14 cellular contexts compared by ENCODE assay signal in the genomic region with DNA sequence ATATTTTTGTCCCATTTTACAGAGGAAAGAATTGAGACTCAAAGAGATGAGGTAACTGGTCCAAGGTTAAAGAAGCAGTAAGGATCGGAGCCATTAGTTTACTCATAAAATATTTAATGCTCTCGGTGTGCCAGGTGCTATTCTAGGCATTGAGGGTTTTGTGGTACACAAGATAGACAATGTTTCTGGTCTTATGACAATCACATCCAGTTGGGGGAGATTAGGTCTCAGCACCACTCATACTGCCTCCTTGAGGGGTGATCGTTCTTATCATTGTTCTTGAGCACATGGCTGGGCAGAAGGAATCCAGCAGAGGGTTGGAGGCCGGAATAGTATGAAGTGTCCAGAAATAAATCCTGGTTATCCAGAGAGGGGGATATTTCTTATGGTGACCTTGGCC. TPM values are rescaled to one million over a fixed set of nuclear protein-coding genes. Genes with fewer than 3 reads are reported as not detected.
"Had no signal": no experiment of that assay in that cellular context is flagged by ENCODE, and none has a peak within 500 bp of the region (broad histone marks: within the 10 kb centered on the region; RNA-seq: fewer than 3 reads in every experiment).

No MANE protein-coding gene starts in this region.

- H3K27ac ChIP-seq: esophagus squamous epithelium, neural progenitor cell, pancreas had no signal

- H3K9me3 Mint-ChIP-seq: activated T-cell treated with anti-CD3 and anti-CD28 coated beads, Interleukin-2, amount 50 U/mL, for 4 hours had no signal

- DNase-seq: activated gamma-delta T cell, cerebellar nuclear complex, dermis blood vessel endothelial cell, esophagus squamous epithelium, foreskin fibroblast, heart right ventricle, left lung, mesenchymal stem cell, pancreas had no signal

- H3K27ac Mint-ChIP-seq: brain, neural progenitor cell, WTC11 had no signal

- H3K36me3 ChIP-seq: esophagus squamous epithelium, heart right ventricle, left lung, neural progenitor cell, pancreas, upper lobe of left lung had no signal

- H3K36me3 Mint-ChIP-seq: brain, neural progenitor cell had no signal

- H3K9me3 ChIP-seq: esophagus squamous epithelium, heart right ventricle, left lung, pancreas, upper lobe of left lung had no signal

- H3K27me3 ChIP-seq: heart right ventricle, left lung, neural progenitor cell, upper lobe of left lung had no signal

- H3K4me1 ChIP-seq: pancreas had no signal

- H3K4me3 ChIP-seq: esophagus squamous epithelium, heart right ventricle, left lung, neural progenitor cell, pancreas, upper lobe of left lung had no signal

- H3K4me3 Mint-ChIP-seq: activated T-cell treated with anti-CD3 and anti-CD28 coated beads, Interleukin-2, amount 50 U/mL, for 4 hours; brain; neural progenitor cell; WTC11 had no signal

RNA-seq across cellular contexts. Expression of a gene that starts 50.9 kb away (rescaled TPM):
- total RNA-seq: dermis blood vessel endothelial cell had no signal
